8 cellular contexts compared by ENCODE assay signal in genomic region chr2:62197609-62198236, GRCh38. TPM values are rescaled to one million over a fixed set of nuclear protein-coding genes. Genes with fewer than 3 reads are reported as not detected.
DNase-seq lines count a peak whose midpoint lies in the region; ATAC-seq, FAIRE-seq and TF ChIP-seq lines count a peak whose summit lies in the region.

No MANE protein-coding gene starts in this region.

- peaks cover 27% of the 10 kb centered on the region for H3K4me1 Mint-ChIP-seq in brain

- no peaks in the 10 kb centered on the region for H3K36me3 Mint-ChIP-seq in brain

- DNase-seq in GM12864 (ENCODE audit: low read depth) (no peak), OCI-LY7 (ENCODE audit: low spot score) (peak; percentile 49), iPS-NIHi7 (ENCODE audit: extremely low spot score) (peak; percentile 57), small intestine (peak; percentile 50), NCI-H1048 (lab: John Stamatoyannopoulos, UW) (no peak)

- CTCF ChIA-PET in OCI-LY7 (lab: Charles Lee; ENCODE audit: unreplicated experiment) = no interaction called here

- 2 to 6% (median 4%) methylated on average over 20 of the region's 20 CpGs for WGBS in small intestine, 3 donors

- no peaks in the 10 kb centered on the region for H3K9me3 Mint-ChIP-seq in brain

- peaks cover 17% of the 10 kb centered on the region for H3K27me3 Mint-ChIP-seq in brain

- no peaks in the 10 kb centered on the region for H3K27me3 ChIP-seq in small intestine (ENCODE audit: control insufficient read depth in 2 of 2, insufficient read depth in 2 of 2, low read length in 2 of 2)

- H2AFZ ChIP-seq in OCI-LY7 (ENCODE audit: low read length) = no peak overlapping the region

- FAIRE-seq in small intestine (lab: Jason Lieb, UNC) = no peak

- H3K4me3 Mint-ChIP-seq in brain = peak overlapping the region; percentile 87 to 93 (median 92)

- TSS peak; percentile 43 for BruUV-seq in OCI-LY7 (replicated peaks; lab: Mats Ljungman, UMichigan)

- intact Hi-C loops in OCI-LY7 (cut with micrococcal nuclease; ENCODE audit: unreplicated experiment) = loop anchor here (2.0 to 10.0 kb wide), 5 partner anchors 57 to 283 kb away; no protein-coding TSS in a partner anchor

- H3K4me1 ChIP-seq in OCI-LY7 (ENCODE audit: insufficient read depth, low read length, poor library complexity, severe bottlenecking) (peaks cover 67% of the 10 kb centered on the region), small intestine (ENCODE audit: control insufficient read depth in 2 of 2, insufficient read depth in 1 of 2, low read depth in 1 of 2, low read length in 1 of 2) (peaks cover 2 to 9% of the 10 kb centered on the region in 2 donors)

- no peaks in the 10 kb centered on the region for H3K9me2 ChIP-seq in OCI-LY7 (ENCODE audit: insufficient read depth, low read length)

- H3K9me3 ChIP-seq in OCI-LY7 (ENCODE audit: low read length) (no peaks in the 10 kb centered on the region), small intestine (ENCODE audit: control insufficient read depth, low read depth) (no peaks in the 10 kb centered on the region)

- H3K4me2 ChIP-seq in OCI-LY7 (ENCODE audit: low read length) = peak overlapping the region; percentile 92

- H3K27ac Mint-ChIP-seq in brain = peak overlapping the region; percentile 47 to 87 (median 70)

- H3K79me2 ChIP-seq in OCI-LY7 (ENCODE audit: insufficient read depth, low read depth, low read length) = peaks cover 85% of the 10 kb centered on the region

- POLR2A ChIA-PET in OCI-LY7 (lab: Charles Lee) = interaction anchor here (0.6 to 1.1 kb wide), 3 partner anchors 20 to 68 kb away, joined by 3 read pairs; no protein-coding TSS in a partner anchor

- peaks cover 53% of the 10 kb centered on the region for H3K36me3 ChIP-seq in OCI-LY7 (ENCODE audit: insufficient read depth, low read length)
- H3K36me3 ChIP-seq in small intestine (ENCODE audit: control insufficient read depth in 2 of 2, insufficient read depth in 2 of 2, low read length in 2 of 2) = no peaks in the 10 kb centered on the region

- no peak for ATAC-seq in GM21515 (IDR thresholded peaks at IDR 0.05; ENCODE audit: unreplicated experiment)
- ATAC-seq in GM19455 (IDR thresholded peaks at IDR 0.05; ENCODE audit: unreplicated experiment) = no peak

- H3K4me3 ChIP-seq in GM12864 (ENCODE audit: low read depth, low read length) (peak overlapping the region; percentile 98), OCI-LY7 (ENCODE audit: low read depth, low read length, poor library complexity, severe bottlenecking) (peak overlapping the region; percentile 95), small intestine (ENCODE audit: low read depth in 1 of 2, low read length in 2 of 2) (peak overlapping the region; percentile 90 to 99)

- H4K20me1 ChIP-seq in OCI-LY7 (ENCODE audit: insufficient read depth, low read length) = peaks cover 53% of the 10 kb centered on the region

- no peak for TF ChIP-seq CTCF in GM12864 (IDR thresholded peaks at IDR 0.05; ENCODE audit: low read depth, low read length, missing control alignments)
- TF ChIP-seq CTCF in OCI-LY7 (conservative IDR thresholded peaks at IDR 0.05; ENCODE audit: low read length) = peak; percentile 54
- TF ChIP-seq CTCF in brain (conservative IDR thresholded peaks at IDR 0.05) = no peak

- H3K27ac ChIP-seq in OCI-LY7 (ENCODE audit: low read depth, low read length, poor library complexity, severe bottlenecking) (peak overlapping the region; percentile 75), small intestine (ENCODE audit: low read depth in 1 of 2, low read length in 1 of 2) (peak overlapping the region; percentile 56 to 64)

RNA-seq across cellular contexts. Expression of gene B3GNT2, which starts 1.8 kb away (rescaled TPM):
- total RNA-seq in OCI-LY7 (2014; rRNA removed; shearing (Covaris generic)) = 63.0 and 65.8 TPM in 2 replicates
- total RNA-seq in OCI-LY7 (2022) = 47.9 and 51.1 TPM in 2 replicates
- polyA plus RNA-seq in brain (ENCODE audit: insufficient read depth, low read depth, low replicate concordance) (4.5 TPM), small intestine (10 to 100 TPM; 13.4 to 24.3 (median 14.1) TPM)

Comparison
In these comparisons a context has a peak if more than half of its experiments do, and no peak if none do; other contexts are left out.
1. DNase-seq: peak in OCI-LY7 (single experiment), iPS-NIHi7 (single experiment) and small intestine (single experiment); none in GM12864 (single experiment) and NCI-H1048 (single experiment).
2. Peak in every context shown above with its lines, with median percentiles within 50 percentile points of each other: H3K4me3 ChIP-seq.